Comparison of ENCODE assay signal across 23 cellular contexts in the genomic region with DNA sequence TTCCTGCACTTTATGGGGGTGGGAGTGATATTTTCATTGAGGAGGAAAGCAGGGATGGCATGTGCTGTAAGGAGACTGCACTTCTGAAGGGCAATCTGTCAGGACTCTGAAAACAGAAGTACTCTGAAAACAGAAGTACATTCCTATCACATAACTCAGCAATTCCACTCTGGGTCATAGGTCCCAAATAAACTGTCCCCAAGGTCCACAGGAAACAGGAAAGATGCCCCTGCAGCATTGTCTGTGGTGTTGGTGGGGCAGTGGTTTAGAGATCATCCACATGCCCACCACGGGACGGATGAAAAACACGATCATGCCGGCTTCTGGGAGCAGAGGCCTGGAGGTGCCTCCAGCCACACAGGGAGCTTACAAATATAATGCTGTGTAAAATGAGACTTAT.
A peak's percentile ranks its signal among the peaks of the same experiment; 100 is the strongest.
DNase-seq lines count a peak whose midpoint lies in the region; TF ChIP-seq lines count a peak whose summit lies in the region.
"Had no signal": no experiment of that assay in that cellular context is flagged by ENCODE, and none has a peak within 500 bp of the region (broad histone marks: within the 10 kb centered on the region; RNA-seq: fewer than 3 reads in every experiment).

No MANE protein-coding gene starts in this region.

- peak; percentile 52 for DNase-seq in AG08395 (ENCODE audit: low spot score)
- peak; percentile 57 for DNase-seq in M059J (ENCODE audit: low read depth)
- peak; percentile 49 for DNase-seq in fibroblast of peridontal ligament (ENCODE audit: extremely low read depth)
- DNase-seq in osteoblast (ENCODE audit: insufficient read length, low spot score, missing footprints), result peak; percentile 66
- no peak for DNase-seq in CD8-positive, alpha-beta memory T cell
- DNase-seq in HPDE6-E6E7 (ENCODE audit: extremely low spot score), result no peak
- no peak for DNase-seq in activated gamma-delta T cell (lab: John Stamatoyannopoulos, UW)
- DNase-seq in inferior parietal cortex (ENCODE audit: extremely low spot score), result no peak
- DNase-seq: activated gamma-delta T cell treated with Interleukin-2 at 50 U/mL for 16 hours; amniotic stem cell; caudate nucleus; DMS53; glutamatergic neuron; NCI-H1048; NCI-H526; pancreas; right lobe of liver; Right ventricle myocardium superior; stimulated activated naive B cell treated with anti-CD40 and anti-IgM and Interleukin-4, amounts not matched to agents 10 μg/mL and 1 μg/mL and 100 μg/mL, for 72 hours; transverse colon had no signal

- H3K36me3 ChIP-seq in osteoblast (ENCODE audit: insufficient read depth, low read length), result no peaks in the 10 kb centered on the region
- no peaks in the 10 kb centered on the region for H3K36me3 ChIP-seq in CD8-positive, alpha-beta memory T cell (ENCODE audit: insufficient read depth, low read length)
- H3K36me3 ChIP-seq: pancreas, right lobe of liver, transverse colon had no signal

- H3K27ac ChIP-seq in osteoblast (ENCODE audit: low read depth, low read length), result no peak overlapping the region
- H3K27ac ChIP-seq in CD8-positive, alpha-beta memory T cell (ENCODE audit: low read depth, low read length), result no peak overlapping the region
- H3K27ac ChIP-seq: pancreas, right lobe of liver, transverse colon had no signal

- H3K4me2 ChIP-seq in osteoblast (ENCODE audit: insufficient read depth, low read length), result peak overlapping the region; percentile 12

- no peak for TF ChIP-seq CTCF in osteoblast (IDR thresholded peaks at IDR 0.05; ENCODE audit: extremely low read depth, low read depth, low read length)

- H3K27me3 ChIP-seq in osteoblast (ENCODE audit: insufficient read depth, low read length), result no peaks in the 10 kb centered on the region
- H3K27me3 ChIP-seq in CD8-positive, alpha-beta memory T cell (ENCODE audit: insufficient read depth, low read length, poor library complexity, severe bottlenecking), result no peaks in the 10 kb centered on the region
- H3K27me3 ChIP-seq: pancreas, right lobe of liver, transverse colon had no signal

- H3K4me1 Mint-ChIP-seq in CD8-positive, alpha-beta memory T cell, result no peaks in the 10 kb centered on the region
- H3K4me1 Mint-ChIP-seq: CD14-positive monocyte; stimulated activated naive B cell treated with anti-CD40 and anti-IgM and Interleukin-4, amounts not matched to agents 10 μg/mL and 1 μg/mL and 100 μg/mL, for 72 hours had no signal

- peaks cover 12% of the 10 kb centered on the region for H3K4me1 ChIP-seq in osteoblast (ENCODE audit: insufficient read depth, low read length)
- no peaks in the 10 kb centered on the region for H3K4me1 ChIP-seq in CD8-positive, alpha-beta memory T cell (ENCODE audit: insufficient read depth, low read length)
- H3K4me1 ChIP-seq: pancreas, right lobe of liver, transverse colon had no signal

- POLR2A ChIA-PET in CD8-positive, alpha-beta memory T cell (lab: Charles Lee), result no interaction called here

- H3K36me3 Mint-ChIP-seq in CD8-positive, alpha-beta memory T cell, result no peaks in the 10 kb centered on the region
- H3K36me3 Mint-ChIP-seq: CD14-positive monocyte; stimulated activated naive B cell treated with anti-CD40 and anti-IgM and Interleukin-4, amounts not matched to agents 10 μg/mL and 1 μg/mL and 100 μg/mL, for 72 hours had no signal

- no peak overlapping the region for H3K4me3 ChIP-seq in osteoblast (ENCODE audit: insufficient read depth, low read length)
- no peak overlapping the region for H3K4me3 ChIP-seq in CD8-positive, alpha-beta memory T cell (ENCODE audit: low read length)
- H3K4me3 ChIP-seq: K562, pancreas, right lobe of liver, transverse colon had no signal

- no peaks in the 10 kb centered on the region for H3K79me2 ChIP-seq in osteoblast (ENCODE audit: insufficient read depth, low read length)

- peak overlapping the region; percentile 25 for H2AFZ ChIP-seq in osteoblast (ENCODE audit: low read length)

- H3K9me3 Mint-ChIP-seq in CD8-positive, alpha-beta memory T cell, result peaks cover 0 to 4% (median 1%) of the 10 kb centered on the region in 5 donors
- H3K9me3 Mint-ChIP-seq: T-helper 1 cell treated with Interleukin-12 subunit alpha and Interleukin-12 subunit beta and Interleukin-4 antibody, amounts not matched to agents 30 μg/mL and 1 μg/mL, for 36 hours had no signal

- H3K27me3 Mint-ChIP-seq in CD8-positive, alpha-beta memory T cell, result peaks cover 0 to 1% of the 10 kb centered on the region in 2 donors
- H3K27me3 Mint-ChIP-seq: stimulated activated naive B cell treated with anti-CD40 and anti-IgM and Interleukin-4, amounts not matched to agents 10 μg/mL and 1 μg/mL and 100 μg/mL, for 72 hours had no signal

- no peaks in the 10 kb centered on the region for H4K20me1 ChIP-seq in osteoblast (ENCODE audit: insufficient read depth, low read length)

- H3K27ac Mint-ChIP-seq in CD8-positive, alpha-beta memory T cell, result no peak overlapping the region
- H3K27ac Mint-ChIP-seq: CD14-positive monocyte; stimulated activated naive B cell treated with anti-CD40 and anti-IgM and Interleukin-4, amounts not matched to agents 10 μg/mL and 1 μg/mL and 100 μg/mL, for 72 hours; T-helper 1 cell treated with Interleukin-12 subunit alpha and Interleukin-12 subunit beta and Interleukin-4 antibody, amounts not matched to agents 30 μg/mL and 1 μg/mL, for 36 hours had no signal

- no peak overlapping the region for H3K4me3 Mint-ChIP-seq in CD8-positive, alpha-beta memory T cell
- H3K4me3 Mint-ChIP-seq: CD14-positive monocyte; stimulated activated naive B cell treated with anti-CD40 and anti-IgM and Interleukin-4, amounts not matched to agents 10 μg/mL and 1 μg/mL and 100 μg/mL, for 72 hours; T-helper 1 cell treated with Interleukin-12 subunit alpha and Interleukin-12 subunit beta and Interleukin-4 antibody, amounts not matched to agents 30 μg/mL and 1 μg/mL, for 36 hours had no signal

- CTCF ChIA-PET in CD8-positive, alpha-beta memory T cell (lab: Charles Lee), result no interaction called here

- no peaks in the 10 kb centered on the region for H3K9me3 ChIP-seq in osteoblast (ENCODE audit: low read depth, low read length)
- H3K9me3 ChIP-seq in CD8-positive, alpha-beta memory T cell (ENCODE audit: low read length), result no peaks in the 10 kb centered on the region
- H3K9me3 ChIP-seq: pancreas, right lobe of liver, transverse colon had no signal

Comparison
In these comparisons a context has a peak if more than half of its experiments do, and no peak if none do; other contexts are left out.
1. DNase-seq: peak in AG08395 (single experiment), M059J (single experiment), fibroblast of peridontal ligament (single experiment) and osteoblast (single experiment); none in CD8-positive, alpha-beta memory T cell (0 of 5), HPDE6-E6E7 (single experiment), activated gamma-delta T cell (single experiment) and inferior parietal cortex (single experiment).